18 cellular contexts compared by ENCODE assay signal in the genomic region with DNA sequence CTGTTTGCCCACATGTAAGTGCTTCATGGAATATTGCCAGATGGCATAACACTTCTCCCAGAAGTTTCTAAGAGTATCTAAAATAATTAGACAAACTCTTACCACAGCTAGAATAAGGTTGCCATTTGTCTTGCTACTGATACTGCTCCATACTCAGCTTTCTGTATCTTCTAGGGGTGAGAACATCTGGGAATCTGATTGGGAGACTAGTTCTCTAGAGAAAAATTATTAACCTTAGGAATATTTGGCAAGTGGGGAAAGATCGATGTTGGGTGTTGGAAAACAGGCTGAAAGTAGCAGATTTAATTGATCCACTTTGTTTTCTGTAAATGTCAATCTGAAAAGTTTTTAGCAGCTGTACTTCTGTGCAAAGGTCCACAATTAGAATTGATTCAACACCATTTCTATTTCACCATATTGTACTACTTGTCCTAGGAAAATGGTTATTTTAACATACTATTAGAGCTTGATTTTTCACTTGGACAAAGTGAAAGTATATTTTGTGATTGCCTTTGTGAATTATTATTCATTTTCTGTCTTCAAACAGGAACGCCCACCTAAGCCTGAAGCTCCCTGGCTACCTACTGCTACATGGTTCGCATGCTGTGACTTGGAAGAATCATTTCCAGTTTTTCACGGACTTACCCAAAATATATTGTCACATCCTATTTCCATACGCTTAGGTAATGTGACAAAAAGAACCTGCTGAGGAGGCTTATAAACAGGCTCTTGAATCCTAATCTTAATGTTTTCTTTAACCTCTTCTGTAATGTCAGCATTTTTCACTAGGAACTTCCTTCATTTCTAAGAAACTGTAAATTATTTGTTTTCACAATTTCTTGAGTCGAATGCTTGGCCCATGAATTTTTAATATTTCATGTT.
DNase-seq lines count a peak whose midpoint lies in the region; ATAC-seq, FAIRE-seq and TF ChIP-seq lines count a peak whose summit lies in the region.
"Had no signal": no experiment of that assay in that cellular context is flagged by ENCODE, and none has a peak within 500 bp of the region (broad histone marks: within the 10 kb centered on the region; RNA-seq: fewer than 3 reads in every experiment).

No MANE protein-coding gene starts in this region.

- BruUV-seq in PC-9 (replicated peaks; lab: Mats Ljungman, UMichigan), result no TSS peak

- intact Hi-C loops in PC-9 (cut with micrococcal nuclease; ENCODE audit: unreplicated experiment) (no loop called here), kidney (cut with DNase I) (no loop called here)

- no peaks in the 10 kb centered on the region for H3K4me1 ChIP-seq in PC-9 (replicated peaks; ENCODE audit: insufficient read depth)
- no peaks in the 10 kb centered on the region for H3K4me1 ChIP-seq in kidney (ENCODE audit: control insufficient read depth in 1 of 2, insufficient read depth in 1 of 2, low read depth in 1 of 2, low read length in 2 of 2)
- H3K4me1 ChIP-seq: Peyer's patch, SJSA1 had no signal

- TF ChIP-seq CTCF in PC-9 (conservative IDR thresholded peaks at IDR 0.05) (no peak), kidney (IDR thresholded peaks at IDR 0.05; ENCODE audit: borderline replicate concordance, extremely low read depth, insufficient read depth) (no peak)

- peak overlapping the region; percentile 11 for H3K4me3 Mint-ChIP-seq in activated naive CD4-positive, alpha-beta T cell treated with anti-CD3 and anti-CD28 coated beads, Interleukin-2, amount 50 U/mL, for 24 hours
- no peak overlapping the region for H3K4me3 Mint-ChIP-seq in T-helper 17 cell

- no peaks in the 10 kb centered on the region for H4K20me1 ChIP-seq in PC-9 (ENCODE audit: insufficient read depth)

- H3K27ac ChIP-seq in PC-9, result no peak overlapping the region
- H3K27ac ChIP-seq in kidney (ENCODE audit: low read depth in 2 of 2, low read length in 2 of 2), result no peak overlapping the region
- H3K27ac ChIP-seq: KMS-11, Peyer's patch, SJSA1 had no signal

- H3K9me3 Mint-ChIP-seq in activated naive CD4-positive, alpha-beta T cell treated with anti-CD3 and anti-CD28 coated beads, Interleukin-2, amount 50 U/mL, for 24 hours, result peaks cover 10% of the 10 kb centered on the region
- H3K9me3 Mint-ChIP-seq in activated naive CD4-positive, alpha-beta T cell treated with anti-CD3 and anti-CD28 coated beads, Interleukin-2, amount 50 U/mL, for 72 hours, result peaks cover 4 to 25% of the 10 kb centered on the region in 2 donors

- peaks cover 48% of the 10 kb centered on the region for H3K4me1 Mint-ChIP-seq in activated naive CD4-positive, alpha-beta T cell treated with anti-CD3 and anti-CD28 coated beads, Interleukin-2, amount 50 U/mL, for 24 hours
- H3K4me1 Mint-ChIP-seq in T-helper 17 cell, result peaks cover 13% of the 10 kb centered on the region

- CTCF ChIA-PET in PC-9 (lab: Charles Lee), result no interaction called here

- H3K9me2 ChIP-seq in PC-9 (ENCODE audit: insufficient read depth), result 0 out of 2 replicates have a peak, but pooled peaks cover 3% of the 10 kb centered on the region

- H3K4me3 ChIP-seq in PC-9, result no peak overlapping the region
- H3K4me3 ChIP-seq in kidney (ENCODE audit: low read length in 2 of 2), result no peak overlapping the region
- H3K4me3 ChIP-seq: Peyer's patch, SJSA1 had no signal

- H3K9ac ChIP-seq in kidney (ENCODE audit: low read length in 2 of 2), result no peak overlapping the region
- H3K9ac ChIP-seq: KMS-11 had no signal

- no peak for FAIRE-seq in kidney (lab: Jason Lieb, UNC)
- FAIRE-seq: H1 had no signal

- no peak for DNase-seq in activated naive CD4-positive, alpha-beta T cell treated with anti-CD3 and anti-CD28 coated beads, Interleukin-2, amount 50 U/mL, for 72 hours (ENCODE audit: low spot score in 2 of 2)
- DNase-seq in PC-9, result no peak
- DNase-seq in left lobe of liver (ENCODE audit: low spot score), result no peak
- DNase-seq in MV-4-11 (lab: John Stamatoyannopoulos, UW), result no peak
- DNase-seq in T-helper 17 cell, result no peak
- DNase-seq in HuH-7 (ENCODE audit: low spot score), result no peak
- DNase-seq in kidney, result no peak
- DNase-seq: C1 segment of cervical spinal cord, DMS79 treated with DMSO at 0.1 percent for 48 hours, NCI-H1417 treated with DMSO at 0.1 percent for 48 hours, NCI-H187 treated with DMSO at 0.1 percent for 48 hours, NCI-H2227 treated with DMSO at 0.1 percent for 48 hours, NCI-H524, Peyer's patch had no signal

- H3K27me3 Mint-ChIP-seq in activated naive CD4-positive, alpha-beta T cell treated with anti-CD3 and anti-CD28 coated beads, Interleukin-2, amount 50 U/mL, for 24 hours, result no peaks in the 10 kb centered on the region
- H3K27me3 Mint-ChIP-seq in T-helper 17 cell, result no peaks in the 10 kb centered on the region

- H2AFZ ChIP-seq in PC-9, result no peak overlapping the region

- H3F3A ChIP-seq in PC-9 (ENCODE audit: insufficient read depth, low read depth), result no peaks in the 10 kb centered on the region

- H3K9me3 ChIP-seq in PC-9 (ENCODE audit: insufficient read depth, low read depth) (no peaks in the 10 kb centered on the region), T-helper 17 cell (ENCODE audit: control insufficient read depth, low read length, poor library complexity, severe bottlenecking) (no peaks in the 10 kb centered on the region), kidney (ENCODE audit: control insufficient read depth in 1 of 2, low read length in 2 of 2) (no peaks in the 10 kb centered on the region)
- H3K9me3 ChIP-seq: Peyer's patch, SJSA1 had no signal

- H3K36me3 Mint-ChIP-seq in activated naive CD4-positive, alpha-beta T cell treated with anti-CD3 and anti-CD28 coated beads, Interleukin-2, amount 50 U/mL, for 24 hours, result peaks cover 15% of the 10 kb centered on the region
- peaks cover 7 to 24% of the 10 kb centered on the region in 2 donors for H3K36me3 Mint-ChIP-seq in activated naive CD4-positive, alpha-beta T cell treated with anti-CD3 and anti-CD28 coated beads, Interleukin-2, amount 50 U/mL, for 72 hours
- no peaks in the 10 kb centered on the region for H3K36me3 Mint-ChIP-seq in T-helper 17 cell (ENCODE audit: low read depth)

- H3K27me3 ChIP-seq in PC-9 (ENCODE audit: insufficient read depth, low read depth), result 0 out of 2 replicates have a peak, but pooled peaks cover 3% of the 10 kb centered on the region
- H3K27me3 ChIP-seq: Peyer's patch, SJSA1 had no signal

- H3K36me3 ChIP-seq in PC-9 (ENCODE audit: low read depth) (no peaks in the 10 kb centered on the region), kidney (ENCODE audit: control insufficient read depth in 1 of 2, insufficient read depth in 2 of 2, low read length in 2 of 2) (no peaks in the 10 kb centered on the region)
- H3K36me3 ChIP-seq: Peyer's patch, SJSA1 had no signal

- H3K79me2 ChIP-seq in PC-9 (ENCODE audit: low read depth), result no peaks in the 10 kb centered on the region

- POLR2A ChIA-PET in PC-9 (lab: Charles Lee; ENCODE audit: unreplicated experiment), result no interaction called here

- H3K27ac Mint-ChIP-seq in activated naive CD4-positive, alpha-beta T cell treated with anti-CD3 and anti-CD28 coated beads, Interleukin-2, amount 50 U/mL, for 24 hours, result peak overlapping the region; percentile 31
- H3K27ac Mint-ChIP-seq in activated naive CD4-positive, alpha-beta T cell treated with anti-CD3 and anti-CD28 coated beads, Interleukin-2, amount 50 U/mL, for 72 hours, result no peak overlapping the region
- no peak overlapping the region for H3K27ac Mint-ChIP-seq in T-helper 17 cell

- ATAC-seq in activated naive CD4-positive, alpha-beta T cell treated with anti-CD3 and anti-CD28 coated beads, Interleukin-2, amount 50 U/mL, for 72 hours, result no peak
- ATAC-seq in left lobe of liver (peak; percentile 81), T-helper 17 cell (no peak)

- peak overlapping the region; percentile 31 for H3K4me2 ChIP-seq in PC-9
- H3K4me2 ChIP-seq: KMS-11 had no signal
